In genomic region chr2:238060542-238061309, GRCh38 we compare ENCODE assay signal across 8 cellular contexts. TPM values are rescaled to one million over a fixed set of nuclear protein-coding genes. Genes with fewer than 3 reads are reported as not detected.
DNase-seq lines count a peak whose midpoint lies in the region; ATAC-seq lines count a peak whose summit lies in the region.

Gene SCLY (plus strand): TSS chr2:238061001. CDS start chr2:238061055, 54 bp downstream.

- H3K27me3 ChIP-seq in CD8-positive, alpha-beta memory T cell (ENCODE audit: insufficient read depth, low read length, poor library complexity, severe bottlenecking): no peaks in the 10 kb centered on the region

- H3K9me3 Mint-ChIP-seq in CD8-positive, alpha-beta memory T cell: peaks cover 0 to 2% (median 0%) of the 10 kb centered on the region in 5 donors
- H3K9me3 Mint-ChIP-seq in effector memory CD8-positive, alpha-beta T cell: no peaks in the 10 kb centered on the region
- peaks cover 2% of the 10 kb centered on the region for H3K9me3 Mint-ChIP-seq in memory B cell

- H3K36me3 Mint-ChIP-seq in CD8-positive, alpha-beta memory T cell: peaks cover 0 to 20% (median 5%) of the 10 kb centered on the region in 3 donors
- peaks cover under 1% of the 10 kb centered on the region for H3K36me3 Mint-ChIP-seq in effector memory CD8-positive, alpha-beta T cell (ENCODE audit: insufficient read depth)
- H3K36me3 Mint-ChIP-seq in memory B cell: peaks cover 7% of the 10 kb centered on the region

- H3K27ac Mint-ChIP-seq in CD8-positive, alpha-beta memory T cell: peak within 1 kb of the TSS; percentile 70 to 98 (median 92)
- H3K27ac Mint-ChIP-seq in effector memory CD8-positive, alpha-beta T cell: peak within 1 kb of the TSS; percentile 93 to 96
- H3K27ac Mint-ChIP-seq in memory B cell: peak within 1 kb of the TSS; percentile 93

- POLR2A ChIA-PET in CD8-positive, alpha-beta memory T cell (lab: Charles Lee): interaction anchor here (0.7 kb wide), 1 partner anchor 8 kb away, joined by 4 read pairs; no protein-coding TSS in a partner anchor
- POLR2A ChIA-PET in activated CD8-positive, alpha-beta memory T cell treated with anti-CD3 and anti-CD28 coated beads for 36 hours (lab: Charles Lee): interaction anchor here (0.6 to 0.7 kb wide), 3 partner anchors 61 to 1546 kb away, joined by 3 read pairs; no protein-coding TSS in a partner anchor

- peak; percentile 94 to 98 (median 97) for DNase-seq in CD8-positive, alpha-beta memory T cell
- DNase-seq in HT-29 (ENCODE audit: low spot score) (peak; percentile 97), NOMO-1 (lab: John Stamatoyannopoulos, UW; ENCODE audit: unreplicated experiment in 2 of 2) (peak; percentile 91 to 97), memory B cell (ENCODE audit: low spot score in 2 of 2) (peak; percentile 83 to 89)
- peak; percentile 86 to 91 (median 87) for DNase-seq in effector memory CD8-positive, alpha-beta T cell
- DNase-seq in stimulated activated CD8-positive, alpha-beta memory T cell treated with anti-CD3 and anti-CD28 coated beads, Interleukin-12 subunit alpha, Interleukin-12 subunit beta, amount 100 ng/mL, for 24 hours (ENCODE audit: extremely low read depth): peak; percentile 91

- peaks cover 10 to 16% of the 10 kb centered on the region in 2 donors for H3K27me3 Mint-ChIP-seq in CD8-positive, alpha-beta memory T cell
- peaks cover 11 to 19% of the 10 kb centered on the region in 2 donors for H3K27me3 Mint-ChIP-seq in effector memory CD8-positive, alpha-beta T cell
- H3K27me3 Mint-ChIP-seq in memory B cell: peaks cover 2% of the 10 kb centered on the region

- H3K36me3 ChIP-seq in CD8-positive, alpha-beta memory T cell (ENCODE audit: insufficient read depth, low read length): peaks cover 3% of the 10 kb centered on the region

- H3K4me1 ChIP-seq in CD8-positive, alpha-beta memory T cell (ENCODE audit: insufficient read depth, low read length): peaks cover 21% of the 10 kb centered on the region

- peak within 1 kb of the TSS; percentile 80 to 97 (median 92) for H3K4me3 Mint-ChIP-seq in CD8-positive, alpha-beta memory T cell
- H3K4me3 Mint-ChIP-seq in effector memory CD8-positive, alpha-beta T cell: peak within 1 kb of the TSS; percentile 81 to 95
- peak within 1 kb of the TSS; percentile 83 for H3K4me3 Mint-ChIP-seq in memory B cell

- H3K9me3 ChIP-seq in CD8-positive, alpha-beta memory T cell (ENCODE audit: low read length): no peaks in the 10 kb centered on the region

- peaks cover 28 to 63% (median 45%) of the 10 kb centered on the region in 3 donors for H3K4me1 Mint-ChIP-seq in CD8-positive, alpha-beta memory T cell
- peaks cover 22 to 27% of the 10 kb centered on the region in 2 donors for H3K4me1 Mint-ChIP-seq in effector memory CD8-positive, alpha-beta T cell (ENCODE audit: low read depth in 2 of 2)
- peaks cover 17% of the 10 kb centered on the region for H3K4me1 Mint-ChIP-seq in memory B cell

- CTCF ChIA-PET in CD8-positive, alpha-beta memory T cell (lab: Charles Lee): no interaction called here
- CTCF ChIA-PET in activated CD8-positive, alpha-beta memory T cell treated with anti-CD3 and anti-CD28 coated beads for 36 hours (lab: Charles Lee): interaction anchor here (0.6 to 1.2 kb wide), 2 partner anchors 12 to 260 kb away, joined by 3 to 5 read pairs; no protein-coding TSS in a partner anchor

- ATAC-seq in GM19468 (IDR thresholded peaks at IDR 0.05; ENCODE audit: extremely low read depth, unreplicated experiment) (peak; percentile 95), memory B cell (ENCODE audit: low read depth) (peak; percentile 95)
- peak; percentile 95 for ATAC-seq in effector memory CD8-positive, alpha-beta T cell (replicated peaks)

- peak within 1 kb of the TSS; percentile 86 for H3K27ac ChIP-seq in CD8-positive, alpha-beta memory T cell (ENCODE audit: low read depth, low read length)

- H3K4me3 ChIP-seq in CD8-positive, alpha-beta memory T cell (ENCODE audit: low read length): peak within 1 kb of the TSS; percentile 92

RNA-seq across cellular contexts. Expression of gene SCLY, which starts in this region (rescaled TPM):
- total RNA-seq in CD8-positive, alpha-beta memory T cell: 10 to 100 TPM; 64.8 to 70.5 TPM
- polyA plus RNA-seq in CD8-positive, alpha-beta memory T cell: 16.1 TPM
- total RNA-seq in HT-29 (2014; rRNA removed; shearing (Covaris generic)): 41.6 and 45.6 TPM in 2 replicates
- total RNA-seq in activated CD8-positive, alpha-beta memory T cell treated with anti-CD3 and anti-CD28 coated beads for 36 hours: 10 to 100 TPM; 87.1 to 88.0 TPM

Comparison
In these comparisons a context has a peak if more than half of its experiments do, and no peak if none do; other contexts are left out.
1. Peak in every context shown above with its lines: DNase-seq, ATAC-seq, H3K4me3 ChIP-seq and H3K27ac ChIP-seq.